Comparison of ENCODE assay signal across 20 cellular contexts in genomic region chr5:73644385-73644963, GRCh38. TPM values are rescaled to one million over a fixed set of nuclear protein-coding genes. Genes with fewer than 3 reads are reported as not detected.
DNase-seq lines count a peak whose midpoint lies in the region; ATAC-seq and TF ChIP-seq lines count a peak whose summit lies in the region.
"Had no signal": no experiment of that assay in that cellular context is flagged by ENCODE, and none has a peak within 500 bp of the region (broad histone marks: within the 10 kb centered on the region; RNA-seq: fewer than 3 reads in every experiment).

No MANE protein-coding gene starts in this region.

- H3K4me3 Mint-ChIP-seq in type B pancreatic cell = no peak overlapping the region
- H3K4me3 Mint-ChIP-seq: T-helper 1 cell treated with Interleukin-12 subunit alpha and Interleukin-12 subunit beta and Interleukin-4 antibody, amounts not matched to agents 30 μg/mL and 1 μg/mL, for 36 hours had no signal

- H3K9ac ChIP-seq in endocrine pancreas (ENCODE audit: control insufficient read depth, insufficient read depth, low read length) = peak overlapping the region; percentile 7

- H3K4me1 ChIP-seq in endocrine pancreas (ENCODE audit: control insufficient read depth, insufficient read depth, low read length) = peaks cover 5% of the 10 kb centered on the region

- peaks cover 11% of the 10 kb centered on the region for H3K4me1 Mint-ChIP-seq in type B pancreatic cell (ENCODE audit: unreplicated experiment)

- H3K27me3 Mint-ChIP-seq in type B pancreatic cell = peaks cover 3% of the 10 kb centered on the region

- H3K9me3 Mint-ChIP-seq in type B pancreatic cell = peaks cover 4% of the 10 kb centered on the region
- H3K9me3 Mint-ChIP-seq: T-helper 1 cell treated with Interleukin-12 subunit alpha and Interleukin-12 subunit beta and Interleukin-4 antibody, amounts not matched to agents 30 μg/mL and 1 μg/mL, for 36 hours had no signal

- H3K4me3 ChIP-seq in endocrine pancreas (ENCODE audit: control insufficient read depth, insufficient read depth, low read length) = peak overlapping the region; percentile 1

- no peaks in the 10 kb centered on the region for H3K9me3 ChIP-seq in endocrine pancreas (ENCODE audit: control insufficient read depth, low read length)

- ATAC-seq in GM18868 (IDR thresholded peaks at IDR 0.05; ENCODE audit: unreplicated experiment) (no peak), HG02970 (IDR thresholded peaks at IDR 0.05; ENCODE audit: low FRiP score, unreplicated experiment) (no peak)
- ATAC-seq: HepG2 had no signal

- TF ChIP-seq CTCF in type B pancreatic cell (conservative IDR thresholded peaks at IDR 0.05) = no peak

- peaks cover 4% of the 10 kb centered on the region for H3K36me3 Mint-ChIP-seq in type B pancreatic cell

- DNase-seq in NCI-H1436 treated with DMSO at 0.1 percent for 48 hours (lab: John Stamatoyannopoulos, UW) (peak; percentile 18), NCI-H1436 (lab: John Stamatoyannopoulos, UW) (no peak), NCI-H69 (lab: John Stamatoyannopoulos, UW) (peak; percentile 67), type B pancreatic cell (ENCODE audit: extremely low spot score, unreplicated experiment) (no peak)
- no peak for DNase-seq in activated T-cell treated with anti-CD3 and anti-CD28 coated beads, Interleukin-2, amount 50 U/mL, for 1 hour
- DNase-seq: 8988T, C1 segment of cervical spinal cord, DMS79, H7, Karpas-422, NCI-H1105 treated with DMSO at 0.1 percent for 48 hours, NCI-H2029 treated with DMSO at 0.1 percent for 48 hours, NCI-H345, NCI-H526 treated with DMSO at 0.1 percent for 48 hours, SHP77 treated with DMSO at 0.1 percent for 48 hours had no signal

- H3K27me3 ChIP-seq in endocrine pancreas (ENCODE audit: control insufficient read depth, insufficient read depth, low read length) = no peaks in the 10 kb centered on the region

- H3K27ac Mint-ChIP-seq in type B pancreatic cell = peak overlapping the region; percentile 2
- H3K27ac Mint-ChIP-seq: T-helper 1 cell treated with Interleukin-12 subunit alpha and Interleukin-12 subunit beta and Interleukin-4 antibody, amounts not matched to agents 30 μg/mL and 1 μg/mL, for 36 hours had no signal

- no peaks in the 10 kb centered on the region for H3K36me3 ChIP-seq in endocrine pancreas (ENCODE audit: control insufficient read depth, insufficient read depth, low read length)

RNA-seq across cellular contexts. Expression of gene ARHGEF28, which starts 18.5 kb away (rescaled TPM):
- total RNA-seq in type B pancreatic cell (ENCODE audit: low replicate concordance) = 24.9 and 44.1 TPM in 2 replicates

Comparison
In these comparisons a context has a peak if more than half of its experiments do, and no peak if none do; other contexts are left out.
1. DNase-seq: peak in NCI-H1436 treated with DMSO at 0.1 percent for 48 hours (single experiment) and NCI-H69 (single experiment); none in NCI-H1436 (single experiment), type B pancreatic cell (single experiment) and activated T-cell treated with anti-CD3 and anti-CD28 coated beads, Interleukin-2, amount 50 U/mL, for 1 hour (single experiment).